21 cellular contexts compared by ENCODE assay signal in the genomic region with DNA sequence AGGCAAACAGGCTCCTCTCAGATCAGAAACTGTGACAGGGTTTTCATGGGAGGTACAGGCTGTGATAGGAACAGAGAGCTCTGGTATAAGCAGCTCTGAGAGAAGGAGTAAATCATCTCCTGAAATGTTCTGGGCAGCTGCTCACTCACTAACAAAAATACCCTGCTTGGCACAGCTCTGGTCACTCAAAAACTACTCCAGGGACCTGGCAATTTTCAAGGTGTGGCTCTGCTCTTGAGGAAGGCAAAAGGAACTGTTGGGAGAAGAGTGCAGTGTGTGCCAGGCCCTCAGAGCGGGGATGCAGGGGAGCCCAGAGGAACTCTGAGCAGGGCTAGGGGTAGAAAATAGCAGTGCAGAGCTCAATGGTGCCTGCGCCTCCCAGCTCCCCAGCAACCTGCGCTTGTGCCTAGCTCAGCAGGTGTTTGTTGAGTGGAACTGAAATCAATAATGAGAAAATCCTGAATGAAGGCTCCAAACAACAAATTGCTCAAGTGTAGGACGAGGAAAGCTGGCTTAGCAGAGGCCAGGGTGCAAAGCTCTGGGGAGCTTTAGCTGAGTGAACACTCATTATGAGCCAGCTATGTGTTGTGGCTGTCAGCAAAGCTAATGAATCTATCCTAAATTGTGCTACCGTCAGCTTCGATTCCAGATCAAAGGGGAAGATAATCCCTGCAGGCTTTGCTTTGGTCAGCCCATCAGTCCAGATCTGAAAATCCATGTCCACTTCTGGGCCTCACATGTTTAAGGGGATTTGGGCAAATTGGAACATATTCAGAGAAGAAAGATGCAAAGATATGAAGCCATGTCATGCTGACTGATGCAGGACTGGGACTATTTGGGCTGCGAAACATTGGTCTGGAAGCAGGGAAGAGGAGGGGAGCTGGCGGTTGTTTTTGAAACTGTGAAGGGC.
DNase-seq lines count a peak whose midpoint lies in the region; ATAC-seq, FAIRE-seq and TF ChIP-seq lines count a peak whose summit lies in the region.
"Had no signal": no experiment of that assay in that cellular context is flagged by ENCODE, and none has a peak within 500 bp of the region (broad histone marks: within the 10 kb centered on the region; RNA-seq: fewer than 3 reads in every experiment).

No MANE protein-coding gene starts in this region.

- H3K4me1 ChIP-seq in ascending aorta (peaks cover 7 to 18% of the 10 kb centered on the region in 2 donors), stomach (peaks cover 0 to 28% (median 16%) of the 10 kb centered on the region in 4 donors)
- H3K4me1 ChIP-seq: body of pancreas had no signal

- no peaks in the 10 kb centered on the region for H3K27me3 ChIP-seq in ascending aorta
- H3K27me3 ChIP-seq in stomach, result no peaks in the 10 kb centered on the region
- no peaks in the 10 kb centered on the region for H3K27me3 ChIP-seq in MG63
- H3K27me3 ChIP-seq: body of pancreas, heart right ventricle had no signal

- no peaks in the 10 kb centered on the region for H3K9me3 Mint-ChIP-seq in naive thymus-derived CD8-positive, alpha-beta T cell

- DNase-seq in NCI-H1092 (lab: John Stamatoyannopoulos, UW), result peak; percentile 50
- DNase-seq in ascending aorta (ENCODE audit: low spot score in 2 of 2), result no peak
- DNase-seq in naive thymus-derived CD8-positive, alpha-beta T cell, result no peak
- no peak for DNase-seq in stomach
- no peak for DNase-seq in D721Med (ENCODE audit: insufficient read length, low spot score)
- DNase-seq in MG63, result no peak
- no peak for DNase-seq in NCI-H2081 treated with DMSO at 0.1 percent for 48 hours (lab: John Stamatoyannopoulos, UW)
- no peak for DNase-seq in SHP77 (lab: John Stamatoyannopoulos, UW)
- DNase-seq: activated CD4-positive, alpha-beta T cell treated with anti-CD3 and anti-CD28 coated beads, Interleukin-2, amount 50 U/mL, for 1 hour; activated naive CD4-positive, alpha-beta T cell treated with anti-CD3 and anti-CD28 coated beads, Interleukin-2, amount 50 U/mL, for 16 hours; activated T-cell treated with anti-CD3 and anti-CD28 coated beads, Interleukin-2, amount 50 U/mL, for 1 hour; body of pancreas; cortex of kidney; erythroblast; heart right ventricle; KG1; kidney; NCI-H1105; NCI-H69; PC-3 had no signal

- no peak overlapping the region for H3K4me3 Mint-ChIP-seq in naive thymus-derived CD8-positive, alpha-beta T cell

- no peak for TF ChIP-seq POLR2A in stomach (IDR thresholded peaks at IDR 0.05)

- WGBS in stomach, 5 donors, result 72 to 81% (median 77%) methylated on average over 8 of the region's 8 CpGs

- peak overlapping the region in 6 of 10 donors; percentile 33 to 75 (median 42) for H3K27ac Mint-ChIP-seq in naive thymus-derived CD8-positive, alpha-beta T cell

- POLR2A ChIA-PET in naive thymus-derived CD8-positive, alpha-beta T cell (lab: Charles Lee), result interaction anchor here (1.0 to 3.2 kb wide), 4 partner anchors 110 to 230 kb away, joined by 3 to 22 read pairs (median 4); partner anchors contain the start of genes EIF4G2 and ZBED5

- H3K27ac ChIP-seq in ascending aorta (peak overlapping the region; percentile 52 to 53), stomach (peak overlapping the region in 3 of 5 donors; percentile 34 to 58 (median 36))
- H3K27ac ChIP-seq: body of pancreas, GM23248, heart right ventricle had no signal

- H3K4me3 ChIP-seq in ascending aorta (no peak overlapping the region), stomach (no peak overlapping the region), MG63 (no peak overlapping the region)
- H3K4me3 ChIP-seq: body of pancreas, GM23248, heart right ventricle had no signal

- H3K9me3 ChIP-seq in ascending aorta, result no peaks in the 10 kb centered on the region
- H3K9me3 ChIP-seq in stomach, result no peaks in the 10 kb centered on the region
- no peaks in the 10 kb centered on the region for H3K9me3 ChIP-seq in MG63
- H3K9me3 ChIP-seq: body of pancreas, heart right ventricle had no signal

- TF ChIP-seq EP300 in stomach (IDR thresholded peaks at IDR 0.05), result no peak

- H3K36me3 ChIP-seq in ascending aorta (no peaks in the 10 kb centered on the region), stomach (no peaks in the 10 kb centered on the region), MG63 (no peaks in the 10 kb centered on the region)
- H3K36me3 ChIP-seq: heart right ventricle had no signal

- ATAC-seq in naive thymus-derived CD8-positive, alpha-beta T cell, result no peak
- ATAC-seq: body of pancreas, PC-3 had no signal

- H3K36me3 Mint-ChIP-seq in naive thymus-derived CD8-positive, alpha-beta T cell, result no peaks in the 10 kb centered on the region

- H3K4me1 Mint-ChIP-seq in naive thymus-derived CD8-positive, alpha-beta T cell, result peaks cover 6 to 27% (median 17%) of the 10 kb centered on the region in 4 donors

- TF ChIP-seq CTCF in ascending aorta (IDR thresholded peaks at IDR 0.05), result no peak
- TF ChIP-seq CTCF in stomach (IDR thresholded peaks at IDR 0.05), result no peak
- TF ChIP-seq CTCF in D721Med (IDR thresholded peaks at IDR 0.05; ENCODE audit: insufficient read depth, missing control alignments), result no peak

- peaks cover 0 to 5% (median 0%) of the 10 kb centered on the region in 5 donors for H3K27me3 Mint-ChIP-seq in naive thymus-derived CD8-positive, alpha-beta T cell

- intact Hi-C loops in ascending aorta (cut with DNase I) (loop anchor here (5.0 kb wide), 2 partner anchors 109 to 584 kb away; partner anchors contain the start of gene GALNT18), stomach (cut with DNase I; ENCODE audit: low total_unique reads) (no loop called here)

- FAIRE-seq in D721Med (lab: Jason Lieb, UNC), result no peak
- FAIRE-seq: kidney had no signal
